7 cellular contexts compared by ENCODE assay signal in the genomic region with DNA sequence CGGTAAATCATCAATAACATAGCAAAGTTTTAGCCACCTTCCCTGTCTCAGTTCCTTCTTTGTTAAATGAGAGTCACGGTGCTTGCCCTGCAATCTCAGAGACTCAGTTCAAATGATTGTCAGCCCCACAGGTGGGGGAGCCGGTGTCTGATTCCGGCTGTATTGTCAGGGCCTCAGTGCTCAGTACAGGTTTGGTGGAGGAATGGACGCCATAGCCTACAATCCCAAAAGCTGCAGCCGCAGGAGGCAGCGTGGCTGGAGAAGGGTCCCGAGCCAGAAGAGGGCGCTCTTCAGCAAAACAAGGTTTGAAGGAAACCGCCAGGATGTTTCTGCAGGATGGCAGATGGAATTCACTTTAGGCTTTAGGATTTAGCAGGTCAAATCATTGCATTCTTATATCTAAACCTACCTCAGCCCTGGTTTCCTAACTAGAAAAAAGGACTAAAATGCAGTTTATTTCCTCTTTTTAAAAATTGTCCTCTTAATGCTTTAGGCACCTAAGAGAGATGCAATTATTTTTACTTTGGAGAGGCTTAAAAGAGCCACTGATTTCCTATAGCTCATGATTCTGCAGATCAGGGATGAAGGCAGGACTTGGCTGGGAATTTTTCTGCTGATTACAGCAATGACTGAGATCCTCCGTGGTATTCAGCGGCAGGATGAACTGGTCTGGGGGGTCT. TPM values are rescaled to one million over a fixed set of nuclear protein-coding genes. Genes with fewer than 3 reads are reported as not detected.
A peak's percentile ranks its signal among the peaks of the same experiment; 100 is the strongest.
DNase-seq lines count a peak whose midpoint lies in the region; ATAC-seq and TF ChIP-seq lines count a peak whose summit lies in the region.

No MANE protein-coding gene starts in this region.

- ATAC-seq in activated naive CD8-positive, alpha-beta T cell treated with anti-CD3 and anti-CD28 coated beads, Interleukin-2, amount 10 ng/mL, durations not matched to agents 7 days and 5 days (ENCODE audit: low read depth): peak; percentile 53
- no peak for ATAC-seq in GM21528 (IDR thresholded peaks at IDR 0.05; ENCODE audit: low FRiP score, unreplicated experiment)

- H3K36me3 ChIP-seq in cardiac muscle cell: no peaks in the 10 kb centered on the region

- no peak overlapping the region for H3K27ac ChIP-seq in cardiac muscle cell

- H3K4me1 ChIP-seq in cardiac muscle cell (ENCODE audit: low read depth): no peaks in the 10 kb centered on the region

- peaks cover 8% of the 10 kb centered on the region for H3K27me3 Mint-ChIP-seq in activated naive CD8-positive, alpha-beta T cell treated with anti-CD3 and anti-CD28 coated beads, Interleukin-2, amount 10 ng/mL, durations not matched to agents 7 days and 5 days
- H3K27me3 Mint-ChIP-seq in progenitor cell of endocrine pancreas: no peaks in the 10 kb centered on the region

- POLR2A ChIA-PET in activated naive CD8-positive, alpha-beta T cell treated with anti-CD3 and anti-CD28 coated beads, Interleukin-2, amount 10 ng/mL, durations not matched to agents 7 days and 5 days (lab: Charles Lee): interaction anchor here (1.5 kb wide), 1 partner anchor 181 kb away, joined by 5 read pairs; no protein-coding TSS in a partner anchor

- H3K4me3 ChIP-seq in cardiac muscle cell: no peak overlapping the region

- H3K4me3 Mint-ChIP-seq in activated naive CD8-positive, alpha-beta T cell treated with anti-CD3 and anti-CD28 coated beads, Interleukin-2, amount 10 ng/mL, durations not matched to agents 7 days and 5 days: no peak overlapping the region
- no peak overlapping the region for H3K4me3 Mint-ChIP-seq in progenitor cell of endocrine pancreas (ENCODE audit: low read depth)

- no peak overlapping the region for H3K27ac Mint-ChIP-seq in activated naive CD8-positive, alpha-beta T cell treated with anti-CD3 and anti-CD28 coated beads, Interleukin-2, amount 10 ng/mL, durations not matched to agents 7 days and 5 days
- H3K27ac Mint-ChIP-seq in progenitor cell of endocrine pancreas: no peak overlapping the region

- peaks cover 16% of the 10 kb centered on the region for H3K4me1 Mint-ChIP-seq in activated naive CD8-positive, alpha-beta T cell treated with anti-CD3 and anti-CD28 coated beads, Interleukin-2, amount 10 ng/mL, durations not matched to agents 7 days and 5 days
- H3K4me1 Mint-ChIP-seq in progenitor cell of endocrine pancreas (ENCODE audit: low read depth): peaks cover 6% of the 10 kb centered on the region

- no peaks in the 10 kb centered on the region for H3K36me3 Mint-ChIP-seq in activated naive CD8-positive, alpha-beta T cell treated with anti-CD3 and anti-CD28 coated beads, Interleukin-2, amount 10 ng/mL, durations not matched to agents 7 days and 5 days
- no peaks in the 10 kb centered on the region for H3K36me3 Mint-ChIP-seq in progenitor cell of endocrine pancreas (ENCODE audit: insufficient read depth)

- H3K27me3 ChIP-seq in cardiac muscle cell: no peaks in the 10 kb centered on the region

- peak; percentile 32 for DNase-seq in NCI-H1417 treated with DMSO at 0.1 percent for 48 hours (lab: John Stamatoyannopoulos, UW)
- peak; percentile 84 for DNase-seq in SW480 (ENCODE audit: low spot score)
- DNase-seq in activated naive CD8-positive, alpha-beta T cell treated with anti-CD3 and anti-CD28 coated beads, Interleukin-2, amount 10 ng/mL, durations not matched to agents 7 days and 5 days: peak; percentile 74
- DNase-seq in cardiac muscle cell (ENCODE audit: low read depth in 1 of 2, low spot score in 1 of 2): peak; percentile 90 to 94
- peak; percentile 82 for DNase-seq in progenitor cell of endocrine pancreas (ENCODE audit: low spot score, unreplicated experiment)

- no peaks in the 10 kb centered on the region for H3K9me3 Mint-ChIP-seq in activated naive CD8-positive, alpha-beta T cell treated with anti-CD3 and anti-CD28 coated beads, Interleukin-2, amount 10 ng/mL, durations not matched to agents 7 days and 5 days
- no peaks in the 10 kb centered on the region for H3K9me3 Mint-ChIP-seq in progenitor cell of endocrine pancreas (ENCODE audit: low read depth)

- H3K9me3 ChIP-seq in cardiac muscle cell (ENCODE audit: low read depth): no peaks in the 10 kb centered on the region

- peak; percentile 84 for TF ChIP-seq CTCF in GM12874 (IDR thresholded peaks at IDR 0.05; ENCODE audit: insufficient read depth, low read depth, low read length)
- peak; percentile 91 for TF ChIP-seq CTCF in cardiac muscle cell (IDR thresholded peaks at IDR 0.05; ENCODE audit: low read depth, low read length)
- TF ChIP-seq CTCF in progenitor cell of endocrine pancreas (IDR thresholded peaks at IDR 0.05; ENCODE audit: unreplicated experiment): peak; percentile 94

RNA-seq across cellular contexts. Expression of a gene that starts 29.2 kb away (rescaled TPM):
- 10 to 100 TPM; 60.3 to 61.7 TPM for total RNA-seq in activated naive CD8-positive, alpha-beta T cell treated with anti-CD3 and anti-CD28 coated beads, Interleukin-2, amount 10 ng/mL, durations not matched to agents 7 days and 5 days
- 44.3 and 66.0 TPM in 2 replicates for total RNA-seq in cardiac muscle cell
- 45.3 and 55.3 TPM in 2 replicates for polyA plus RNA-seq in cardiac muscle cell
- 73.7 and 88.8 TPM in 2 replicates for total RNA-seq in progenitor cell of endocrine pancreas

Comparison
In these comparisons a context has a peak if more than half of its experiments do, and no peak if none do; other contexts are left out.
1. DNase-seq: peak in every context shown above with its lines; median percentile 92 in cardiac muscle cell; 84 in SW480; 82 in progenitor cell of endocrine pancreas; 74 in activated naive CD8-positive, alpha-beta T cell treated with anti-CD3 and anti-CD28 coated beads, Interleukin-2, amount 10 ng/mL, durations not matched to agents 7 days and 5 days; 32 in NCI-H1417 treated with DMSO at 0.1 percent for 48 hours.